In the genomic region with DNA sequence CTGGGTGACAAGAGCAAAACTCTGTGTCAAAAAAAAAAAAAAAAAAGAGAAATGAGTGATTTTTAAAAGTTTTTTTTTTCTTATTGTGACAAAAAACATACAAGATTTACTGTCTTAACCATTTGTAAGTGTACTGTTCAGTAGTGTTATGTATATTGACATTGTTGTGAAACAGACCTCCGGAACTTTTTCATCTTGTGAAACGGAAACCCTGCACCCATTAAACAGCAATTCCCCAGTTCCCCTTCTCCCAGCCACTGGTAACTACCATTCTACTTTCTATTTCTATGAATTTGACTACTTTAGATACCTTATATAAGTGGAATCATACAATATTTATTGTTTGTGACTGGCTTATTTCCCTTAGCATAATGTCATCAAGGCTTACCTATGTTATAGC, we compare ENCODE assay signal across 1 cellular context.
TF ChIP-seq lines count a peak whose summit lies in the region.

No MANE protein-coding gene starts in this region.

TF ChIP-seq in K562, 482 proteins besides CTCF, POLR2A, EP300 and RAD21:
- TF ChIP-seq NR2C2 (CRISPR knock-in tag; IDR thresholded peaks at IDR 0.05), result no peak
- TF ChIP-seq NR2C2 (tag; IDR thresholded peaks at IDR 0.05), result no peak
- TF ChIP-seq FOXJ3 (CRISPR knock-in tag; IDR thresholded peaks at IDR 0.05), result no peak
